In the genomic region with DNA sequence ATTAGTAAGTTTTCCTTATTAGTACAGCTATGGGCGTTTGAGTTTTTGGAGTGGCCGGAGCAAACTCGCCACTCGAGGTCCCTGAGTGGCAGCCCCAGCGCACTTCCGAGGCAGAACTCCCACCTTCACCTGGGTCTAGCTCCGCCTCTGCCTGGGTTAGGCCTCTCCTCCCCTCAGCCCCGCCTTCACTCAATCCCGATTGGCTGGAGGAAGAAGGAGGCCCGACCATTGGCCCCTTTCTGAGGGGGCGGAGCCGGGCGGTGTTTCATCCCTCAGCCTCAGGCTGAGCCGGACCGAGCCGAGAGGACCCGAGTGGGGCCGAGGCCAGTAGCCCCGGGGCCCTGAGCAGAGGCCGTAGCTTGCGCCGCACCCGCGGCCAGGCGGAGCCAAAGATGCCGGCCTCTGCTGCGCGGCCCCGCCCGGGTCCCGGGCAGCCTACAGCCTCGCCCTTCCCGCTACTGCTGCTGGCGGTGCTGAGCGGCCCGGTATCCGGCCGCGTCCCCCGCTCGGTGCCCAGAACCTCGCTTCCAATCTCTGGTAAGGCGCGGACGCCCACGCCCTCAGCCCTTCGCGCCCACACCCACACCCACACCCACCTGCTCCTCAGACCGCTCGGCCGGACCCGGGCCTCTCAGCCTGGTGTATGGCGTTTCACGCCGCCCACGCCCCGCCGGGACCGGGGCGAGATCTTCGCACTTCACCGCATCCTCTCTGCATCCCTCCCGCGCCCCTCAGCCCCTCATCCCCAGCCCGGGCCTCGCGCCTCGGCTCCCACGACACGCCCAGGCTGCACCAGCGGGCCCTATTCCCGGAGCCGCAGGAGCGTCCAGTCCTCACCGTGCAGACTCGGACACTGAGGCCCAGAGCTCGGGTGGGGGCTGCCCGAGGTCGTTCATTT, we compare ENCODE assay signal across 8 cellular contexts. TPM values are rescaled to one million over a fixed set of nuclear protein-coding genes. Genes with fewer than 3 reads are reported as not detected.
DNase-seq lines count a peak whose midpoint lies in the region; ATAC-seq and TF ChIP-seq lines count a peak whose summit lies in the region.

A gene with protein sequence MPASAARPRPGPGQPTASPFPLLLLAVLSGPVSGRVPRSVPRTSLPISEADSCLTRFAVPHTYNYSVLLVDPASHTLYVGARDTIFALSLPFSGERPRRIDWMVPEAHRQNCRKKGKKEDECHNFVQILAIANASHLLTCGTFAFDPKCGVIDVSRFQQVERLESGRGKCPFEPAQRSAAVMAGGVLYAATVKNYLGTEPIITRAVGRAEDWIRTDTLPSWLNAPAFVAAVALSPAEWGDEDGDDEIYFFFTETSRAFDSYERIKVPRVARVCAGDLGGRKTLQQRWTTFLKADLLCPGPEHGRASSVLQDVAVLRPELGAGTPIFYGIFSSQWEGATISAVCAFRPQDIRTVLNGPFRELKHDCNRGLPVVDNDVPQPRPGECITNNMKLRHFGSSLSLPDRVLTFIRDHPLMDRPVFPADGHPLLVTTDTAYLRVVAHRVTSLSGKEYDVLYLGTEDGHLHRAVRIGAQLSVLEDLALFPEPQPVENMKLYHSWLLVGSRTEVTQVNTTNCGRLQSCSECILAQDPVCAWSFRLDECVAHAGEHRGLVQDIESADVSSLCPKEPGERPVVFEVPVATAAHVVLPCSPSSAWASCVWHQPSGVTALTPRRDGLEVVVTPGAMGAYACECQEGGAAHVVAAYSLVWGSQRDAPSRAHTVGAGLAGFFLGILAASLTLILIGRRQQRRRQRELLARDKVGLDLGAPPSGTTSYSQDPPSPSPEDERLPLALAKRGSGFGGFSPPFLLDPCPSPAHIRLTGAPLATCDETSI (plus strand): TSS at position 263 of the 898 bp plus-strand sequence. CDS start 130 bp downstream, at position 393.

- intact Hi-C loops in left cardiac atrium (cut with DNase I) = no loop called here

- in situ Hi-C loops in GM13976 (cut with MboI; ENCODE audit: low sequenced_read_pairs, unreplicated experiment) = no loop called here

- TF ChIP-seq CTCF in GM13976 (IDR thresholded peaks at IDR 0.05; ENCODE audit: borderline replicate concordance, control extremely low read depth, extremely low read depth, insufficient read depth, missing control alignments) (no peak), progenitor cell of endocrine pancreas (IDR thresholded peaks at IDR 0.05; ENCODE audit: unreplicated experiment) (no peak)

- CTCF ChIA-PET in T-cell (lab: Charles Lee) = interaction anchor here in 1 of 2 donors (0.7 kb wide), 1 partner anchor 68 kb away, joined by 3 read pairs; no protein-coding TSS in a partner anchor

- H3K27me3 Mint-ChIP-seq in T-cell (peaks cover 3 to 4% of the 10 kb centered on the region in 2 donors), progenitor cell of endocrine pancreas (peaks cover 19% of the 10 kb centered on the region)

- peaks cover 24% of the 10 kb centered on the region for H3K36me3 Mint-ChIP-seq in T-cell
- peaks cover 2% of the 10 kb centered on the region for H3K36me3 Mint-ChIP-seq in progenitor cell of endocrine pancreas (ENCODE audit: insufficient read depth)

- H3K4me3 Mint-ChIP-seq in T-cell (peak within 1 kb of the TSS; percentile 87 to 89 (median 88)), progenitor cell of endocrine pancreas (ENCODE audit: low read depth) (peak within 1 kb of the TSS; percentile 77)

- peaks cover 22 to 23% (median 22%) of the 10 kb centered on the region in 3 donors for H3K4me1 Mint-ChIP-seq in T-cell
- H3K4me1 Mint-ChIP-seq in progenitor cell of endocrine pancreas (ENCODE audit: low read depth) = peaks cover 4% of the 10 kb centered on the region

- DNase-seq in GM13976 (ENCODE audit: low spot score) = peak; percentile 99
- peak; percentile 90 for DNase-seq in NCI-H1436 treated with DMSO at 0.1 percent for 48 hours (lab: John Stamatoyannopoulos, UW)
- peak; percentile 86 to 95 (median 91) for DNase-seq in T-cell
- DNase-seq in amniotic stem cell (lab: John Stamatoyannopoulos, UW) = peak; percentile 82
- DNase-seq in left cardiac atrium = peak; percentile 97
- peak; percentile 97 for DNase-seq in progenitor cell of endocrine pancreas (ENCODE audit: low spot score, unreplicated experiment)
- peak; percentile 98 for DNase-seq in ureter (ENCODE audit: low spot score)

- H3K9me3 Mint-ChIP-seq in T-cell (no peaks in the 10 kb centered on the region), progenitor cell of endocrine pancreas (ENCODE audit: low read depth) (peaks cover 3% of the 10 kb centered on the region)

- ATAC-seq in HG02852 (IDR thresholded peaks at IDR 0.05; ENCODE audit: unreplicated experiment) (peak; percentile 100), T-cell (replicated peaks in 1 of 4) (peak; percentile 99), left cardiac atrium (peak; percentile 99 to 100)

- POLR2A ChIA-PET in T-cell (lab: Charles Lee) = interaction anchor here in 1 of 2 donors (0.6 kb wide), 2 partner anchors 14 to 74 kb away, joined by 3 to 5 read pairs; no protein-coding TSS in a partner anchor

- H3K27ac Mint-ChIP-seq in T-cell (peak within 1 kb of the TSS; percentile 65 to 81), progenitor cell of endocrine pancreas (peak within 1 kb of the TSS; percentile 78)

RNA-seq across cellular contexts. Expression of the gene that starts here (rescaled TPM):
- total RNA-seq in T-cell (10 to 100 TPM; 12.2 to 24.9 (median 18.6) TPM), left cardiac atrium (1 to 10 TPM; 3.4 to 6.1 TPM), progenitor cell of endocrine pancreas (11.5 and 13.4 TPM in 2 replicates), ureter (9.1 TPM)

Comparison
In these comparisons a context has a peak if more than half of its experiments do, and no peak if none do; other contexts are left out.
1. Peak in every context shown above with its lines: DNase-seq and ATAC-seq.